ENCODE assay signal across 8 cellular contexts in the genomic region with DNA sequence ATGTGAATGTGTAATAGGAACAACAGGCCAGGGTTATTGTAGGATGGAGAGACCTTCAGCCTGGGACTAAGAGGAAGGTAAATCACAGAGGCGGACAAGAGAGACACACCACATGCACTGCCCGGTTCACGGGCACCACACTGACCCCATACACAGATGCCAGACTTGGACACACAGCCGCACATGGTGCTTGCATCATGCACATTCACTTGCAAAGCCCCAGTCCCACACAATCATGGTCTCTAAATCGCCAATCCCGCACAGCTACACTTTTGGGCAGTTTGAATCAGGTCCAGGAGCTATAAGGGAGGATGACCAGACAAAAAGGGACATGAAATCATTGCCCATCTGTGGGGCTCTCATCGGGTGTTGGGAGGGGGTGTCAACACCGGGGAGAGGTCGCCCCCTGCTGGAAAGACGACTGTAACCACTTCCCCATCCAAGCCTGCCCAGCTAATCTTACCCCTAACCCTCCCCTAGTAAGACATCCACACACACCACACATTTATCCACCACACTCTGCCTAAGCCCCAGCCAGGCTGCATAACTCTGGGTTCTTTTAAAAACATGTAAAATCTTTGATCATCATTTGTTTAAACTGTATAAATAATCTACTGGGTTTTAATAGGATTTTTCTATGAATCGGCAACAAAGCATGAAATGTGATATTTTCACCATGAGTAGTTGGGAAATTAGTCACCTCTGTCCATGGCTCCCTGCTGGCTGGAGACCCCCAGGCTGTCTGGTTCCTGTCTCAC. TPM values are rescaled to one million over a fixed set of nuclear protein-coding genes. Genes with fewer than 3 reads are reported as not detected.
DNase-seq lines count a peak whose midpoint lies in the region; ATAC-seq and TF ChIP-seq lines count a peak whose summit lies in the region.

No MANE protein-coding gene starts in this region.

- no peaks in the 10 kb centered on the region for H3K9me3 Mint-ChIP-seq in activated CD8-positive, alpha-beta memory T cell treated with anti-CD3 and anti-CD28 coated beads, Interleukin-2, amount 10 ng/mL, durations not matched to agents 7 days and 5 days (ENCODE audit: low read depth)

- no peak overlapping the region for H3K4me3 Mint-ChIP-seq in activated CD8-positive, alpha-beta memory T cell treated with anti-CD3 and anti-CD28 coated beads, Interleukin-2, amount 10 ng/mL, durations not matched to agents 7 days and 5 days

- no peak overlapping the region for H3K27ac ChIP-seq in tibial artery

- peaks cover 0 to 71% of the 10 kb centered on the region in 2 donors for H3K27me3 ChIP-seq in tibial artery

- ATAC-seq in activated CD8-positive, alpha-beta memory T cell treated with anti-CD3 and anti-CD28 coated beads, Interleukin-2, amount 10 ng/mL, durations not matched to agents 7 days and 5 days: peak; percentile 77

- no peaks in the 10 kb centered on the region for H3K36me3 ChIP-seq in tibial artery

- no peaks in the 10 kb centered on the region for H3K36me3 Mint-ChIP-seq in activated CD8-positive, alpha-beta memory T cell treated with anti-CD3 and anti-CD28 coated beads, Interleukin-2, amount 10 ng/mL, durations not matched to agents 7 days and 5 days

- no peak for DNase-seq in AG04449 (ENCODE audit: low read depth, low spot score)
- peak; percentile 17 for DNase-seq in NCI-H526 treated with DMSO at 0.1 percent for 48 hours (lab: John Stamatoyannopoulos, UW)
- peak; percentile 71 for DNase-seq in activated CD8-positive, alpha-beta memory T cell treated with anti-CD3 and anti-CD28 coated beads, Interleukin-2, amount 10 ng/mL, durations not matched to agents 7 days and 5 days
- DNase-seq in fibroblast of the aortic adventitia (ENCODE audit: low read depth): peak; percentile 30
- DNase-seq in stimulated activated CD4-positive, alpha-beta T cell treated with anti-CD3 and anti-CD28 coated beads, Interleukin-12 subunit alpha, Interleukin-12 subunit beta, amount 100 ng/mL, for 24 hours (ENCODE audit: low read depth in 2 of 2): peak; percentile 11 to 72
- DNase-seq in tibial artery: no peak
- DNase-seq in NCI-H446 treated with DMSO at 0.1 percent for 48 hours (lab: John Stamatoyannopoulos, UW): no peak

- POLR2A ChIA-PET in AG04449 (lab: Yijun Ruan, JAX): no interaction called here

- H3K4me1 ChIP-seq in tibial artery: no peaks in the 10 kb centered on the region

- TF ChIP-seq CTCF in AG04449 (IDR thresholded peaks at IDR 0.05; ENCODE audit: insufficient read depth, low read length, missing control alignments) (peak; percentile 57), GM12872 (IDR thresholded peaks at IDR 0.05; ENCODE audit: insufficient read depth, low read depth, low read length) (peak; percentile 83), fibroblast of the aortic adventitia (IDR thresholded peaks at IDR 0.05; ENCODE audit: insufficient read depth, low read length) (peak; percentile 48), tibial artery (IDR thresholded peaks at IDR 0.05) (peak in 1 of 2 experiments; percentile 15)

- H3K27ac Mint-ChIP-seq in activated CD8-positive, alpha-beta memory T cell treated with anti-CD3 and anti-CD28 coated beads, Interleukin-2, amount 10 ng/mL, durations not matched to agents 7 days and 5 days: no peak overlapping the region

- peaks cover 11% of the 10 kb centered on the region for H3K27me3 Mint-ChIP-seq in activated CD8-positive, alpha-beta memory T cell treated with anti-CD3 and anti-CD28 coated beads, Interleukin-2, amount 10 ng/mL, durations not matched to agents 7 days and 5 days

- CTCF ChIA-PET in AG04449 (lab: Yijun Ruan, JAX): interaction anchor here (0.7 to 13.6 kb wide), 23 partner anchors 10 to 438 kb away, joined by 3 to 235 read pairs (median 4); a partner anchor contains a TSS
- CTCF ChIA-PET in activated CD8-positive, alpha-beta memory T cell treated with anti-CD3 and anti-CD28 coated beads, Interleukin-2, amount 10 ng/mL, durations not matched to agents 7 days and 5 days (lab: Charles Lee): interaction anchor here (0.6 to 1.9 kb wide), 12 partner anchors 16 to 434 kb away, joined by 3 to 12 read pairs (median 4); no protein-coding TSS in a partner anchor

- no peaks in the 10 kb centered on the region for H3K4me1 Mint-ChIP-seq in activated CD8-positive, alpha-beta memory T cell treated with anti-CD3 and anti-CD28 coated beads, Interleukin-2, amount 10 ng/mL, durations not matched to agents 7 days and 5 days

- H3K9me3 ChIP-seq in tibial artery: no peaks in the 10 kb centered on the region

- intact Hi-C loops in tibial artery (cut with DNase I; ENCODE audit: low total_unique reads): no loop called here

- H3K4me3 ChIP-seq in AG04449 (ENCODE audit: low read depth, low read length): no peak overlapping the region
- H3K4me3 ChIP-seq in fibroblast of the aortic adventitia (ENCODE audit: low read depth, low read length): no peak overlapping the region
- H3K4me3 ChIP-seq in tibial artery: no peak overlapping the region

RNA-seq across cellular contexts. Expression of a gene that starts 40.5 kb away (rescaled TPM):
- 10 to 100 TPM; 41.4 to 53.0 TPM for total RNA-seq in activated CD8-positive, alpha-beta memory T cell treated with anti-CD3 and anti-CD28 coated beads, Interleukin-2, amount 10 ng/mL, durations not matched to agents 7 days and 5 days
- total RNA-seq in fibroblast of the aortic adventitia (ENCODE audit: low replicate concordance): 34.8 and 62.8 TPM in 2 replicates

Comparison
In these comparisons a context has a peak if more than half of its experiments do, and no peak if none do; other contexts are left out.
1. DNase-seq: peak in NCI-H526 treated with DMSO at 0.1 percent for 48 hours (single experiment), activated CD8-positive, alpha-beta memory T cell treated with anti-CD3 and anti-CD28 coated beads, Interleukin-2, amount 10 ng/mL, durations not matched to agents 7 days and 5 days (single experiment), fibroblast of the aortic adventitia (single experiment) and stimulated activated CD4-positive, alpha-beta T cell treated with anti-CD3 and anti-CD28 coated beads, Interleukin-12 subunit alpha, Interleukin-12 subunit beta, amount 100 ng/mL, for 24 hours (2 of 2); none in AG04449 (single experiment), tibial artery (0 of 2) and NCI-H446 treated with DMSO at 0.1 percent for 48 hours (single experiment).